Comparison of ENCODE assay signal across 1 cellular context in the genomic region with DNA sequence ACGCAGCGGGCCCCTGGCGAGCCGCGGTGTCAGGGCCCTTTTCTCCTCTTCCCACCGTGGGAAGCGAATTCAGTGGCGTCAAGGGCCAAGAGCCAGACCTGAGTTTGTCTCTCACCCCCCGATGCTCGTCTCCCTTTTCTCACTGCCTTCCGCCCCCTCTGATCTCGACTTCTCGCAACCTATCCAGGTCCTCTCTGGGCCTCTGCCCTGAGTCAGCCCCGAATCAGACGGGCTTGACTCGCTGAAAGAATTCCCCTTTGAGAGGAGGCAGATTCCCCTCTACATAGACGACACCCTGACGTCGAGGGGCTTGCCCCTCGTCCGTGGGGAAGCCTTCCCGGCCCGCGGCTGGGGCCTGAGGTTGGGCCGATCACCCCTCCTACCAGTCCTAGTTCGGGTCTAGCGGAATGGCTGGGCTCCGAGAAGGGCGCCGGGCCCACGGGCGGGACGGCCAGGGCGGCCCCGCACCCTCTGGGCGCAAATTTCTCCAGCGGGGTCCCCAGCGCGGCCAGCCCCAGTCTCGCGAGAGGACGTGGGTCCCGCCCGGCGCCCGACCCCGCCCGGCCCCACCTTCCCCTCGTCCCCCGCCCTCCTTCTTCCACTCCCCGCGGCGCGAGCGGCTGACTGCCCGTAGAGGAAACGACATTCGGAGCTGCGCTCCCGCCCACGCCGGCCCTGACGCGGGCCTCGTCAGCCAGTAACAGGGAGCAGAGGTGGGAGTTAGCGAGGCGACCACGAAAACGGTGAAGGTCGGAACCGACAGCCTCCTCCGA.
TF ChIP-seq lines count a peak whose summit lies in the region.

A gene with protein sequence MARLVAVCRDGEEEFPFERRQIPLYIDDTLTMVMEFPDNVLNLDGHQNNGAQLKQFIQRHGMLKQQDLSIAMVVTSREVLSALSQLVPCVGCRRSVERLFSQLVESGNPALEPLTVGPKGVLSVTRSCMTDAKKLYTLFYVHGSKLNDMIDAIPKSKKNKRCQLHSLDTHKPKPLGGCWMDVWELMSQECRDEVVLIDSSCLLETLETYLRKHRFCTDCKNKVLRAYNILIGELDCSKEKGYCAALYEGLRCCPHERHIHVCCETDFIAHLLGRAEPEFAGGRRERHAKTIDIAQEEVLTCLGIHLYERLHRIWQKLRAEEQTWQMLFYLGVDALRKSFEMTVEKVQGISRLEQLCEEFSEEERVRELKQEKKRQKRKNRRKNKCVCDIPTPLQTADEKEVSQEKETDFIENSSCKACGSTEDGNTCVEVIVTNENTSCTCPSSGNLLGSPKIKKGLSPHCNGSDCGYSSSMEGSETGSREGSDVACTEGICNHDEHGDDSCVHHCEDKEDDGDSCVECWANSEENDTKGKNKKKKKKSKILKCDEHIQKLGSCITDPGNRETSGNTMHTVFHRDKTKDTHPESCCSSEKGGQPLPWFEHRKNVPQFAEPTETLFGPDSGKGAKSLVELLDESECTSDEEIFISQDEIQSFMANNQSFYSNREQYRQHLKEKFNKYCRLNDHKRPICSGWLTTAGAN (plus strand): TSS at position 600 of the 773 bp plus-strand sequence. CDS start 806 bp downstream, outside the sequence.

TF ChIP-seq in HepG2, 621 proteins besides CTCF, POLR2A, EP300 and RAD21 (continued from another document and continues in another):
- TF ChIP-seq KDM3A (CRISPR knock-in tag; IDR thresholded peaks at IDR 0.05; ENCODE audit: low read depth) (0 out of 2 replicates have a peak, but pooled peaks have one; percentile 46), ZEB1 (IDR thresholded peaks at IDR 0.05; ENCODE audit: insufficient replicate concordance, low read depth) (no peak), ZNF33B (CRISPR knock-in tag; IDR thresholded peaks at IDR 0.05) (no peak), AKAP8 (CRISPR knock-in tag; IDR thresholded peaks at IDR 0.05) (no peak), ZNF761 (CRISPR knock-in tag; conservative IDR thresholded peaks at IDR 0.05) (0 out of 2 replicates have a peak, but pooled peaks have one; percentile 9), TARDBP (CRISPR knock-in tag; IDR thresholded peaks at IDR 0.05) (no peak), ZNF251 (CRISPR knock-in tag; IDR thresholded peaks at IDR 0.05) (no peak), ZNF205 (CRISPR knock-in tag; IDR thresholded peaks at IDR 0.05) (no peak), GATAD1 (CRISPR knock-in tag; IDR thresholded peaks at IDR 0.05) (peak; percentile 58; the same call in 1 of the 2 replicates), THAP11 (CRISPR knock-in tag; IDR thresholded peaks at IDR 0.05) (peak; percentile 60; the same call in 1 of the 2 replicates), ZKSCAN8 (CRISPR knock-in tag; IDR thresholded peaks at IDR 0.05; ENCODE audit: borderline replicate concordance) (no peak), GTF3A (CRISPR knock-in tag; conservative IDR thresholded peaks at IDR 0.05) (no peak), ZNF558 (CRISPR knock-in tag; IDR thresholded peaks at IDR 0.05; ENCODE audit: borderline replicate concordance) (peak; percentile 37; the same call in 1 of the 2 replicates), ZNF577 (CRISPR knock-in tag; IDR thresholded peaks at IDR 0.05; ENCODE audit: borderline replicate concordance, low read depth) (no peak), ZIK1 (CRISPR knock-in tag; IDR thresholded peaks at IDR 0.05; ENCODE audit: borderline replicate concordance, low read depth) (no peak), TOPORS (CRISPR knock-in tag; IDR thresholded peaks at IDR 0.05) (no peak), PTBP1 (IDR thresholded peaks at IDR 0.05; ENCODE audit: low read depth, low read length, poor library complexity, severe bottlenecking) (no peak), RFX3 (CRISPR knock-in tag; IDR thresholded peaks at IDR 0.05) (no peak), CENPX (CRISPR knock-in tag; IDR thresholded peaks at IDR 0.05) (no peak), MAFG (CRISPR knock-in tag; IDR thresholded peaks at IDR 0.05) (no peak), NR2F6 (IDR thresholded peaks at IDR 0.05) (no peak), NR2F6 (CRISPR knock-in tag; IDR thresholded peaks at IDR 0.05) (peak; percentile 4; the same call in 1 of the 2 replicates), NR2F2 (IDR thresholded peaks at IDR 0.05; ENCODE audit: borderline replicate concordance, low read depth) (no peak), HDAC6 (IDR thresholded peaks at IDR 0.05; ENCODE audit: low read depth, low read length) (no peak), NFKBIZ (CRISPR knock-in tag; IDR thresholded peaks at IDR 0.05) (peak; percentile 19; the same call in 1 of the 2 replicates), ZNF101 (CRISPR knock-in tag; IDR thresholded peaks at IDR 0.05; ENCODE audit: borderline replicate concordance, low read depth) (no peak), MBNL3 (CRISPR knock-in tag; conservative IDR thresholded peaks at IDR 0.05) (no peak), MXD4 (CRISPR knock-in tag; IDR thresholded peaks at IDR 0.05) (no peak), HNF4A (CRISPR knock-in tag; IDR thresholded peaks at IDR 0.05) (no peak), ZNF607 (CRISPR knock-in tag; IDR thresholded peaks at IDR 0.05; ENCODE audit: borderline replicate concordance) (no peak), GABPB1 (CRISPR knock-in tag; IDR thresholded peaks at IDR 0.05) (peak; percentile 71; the same call in 1 of the 2 replicates), ZNF143 (CRISPR knock-in tag; IDR thresholded peaks at IDR 0.05) (no peak), KAT2B (IDR thresholded peaks at IDR 0.05; ENCODE audit: borderline replicate concordance, low read depth, low read length) (no peak)
- TF ChIP-seq, protein P1, sequence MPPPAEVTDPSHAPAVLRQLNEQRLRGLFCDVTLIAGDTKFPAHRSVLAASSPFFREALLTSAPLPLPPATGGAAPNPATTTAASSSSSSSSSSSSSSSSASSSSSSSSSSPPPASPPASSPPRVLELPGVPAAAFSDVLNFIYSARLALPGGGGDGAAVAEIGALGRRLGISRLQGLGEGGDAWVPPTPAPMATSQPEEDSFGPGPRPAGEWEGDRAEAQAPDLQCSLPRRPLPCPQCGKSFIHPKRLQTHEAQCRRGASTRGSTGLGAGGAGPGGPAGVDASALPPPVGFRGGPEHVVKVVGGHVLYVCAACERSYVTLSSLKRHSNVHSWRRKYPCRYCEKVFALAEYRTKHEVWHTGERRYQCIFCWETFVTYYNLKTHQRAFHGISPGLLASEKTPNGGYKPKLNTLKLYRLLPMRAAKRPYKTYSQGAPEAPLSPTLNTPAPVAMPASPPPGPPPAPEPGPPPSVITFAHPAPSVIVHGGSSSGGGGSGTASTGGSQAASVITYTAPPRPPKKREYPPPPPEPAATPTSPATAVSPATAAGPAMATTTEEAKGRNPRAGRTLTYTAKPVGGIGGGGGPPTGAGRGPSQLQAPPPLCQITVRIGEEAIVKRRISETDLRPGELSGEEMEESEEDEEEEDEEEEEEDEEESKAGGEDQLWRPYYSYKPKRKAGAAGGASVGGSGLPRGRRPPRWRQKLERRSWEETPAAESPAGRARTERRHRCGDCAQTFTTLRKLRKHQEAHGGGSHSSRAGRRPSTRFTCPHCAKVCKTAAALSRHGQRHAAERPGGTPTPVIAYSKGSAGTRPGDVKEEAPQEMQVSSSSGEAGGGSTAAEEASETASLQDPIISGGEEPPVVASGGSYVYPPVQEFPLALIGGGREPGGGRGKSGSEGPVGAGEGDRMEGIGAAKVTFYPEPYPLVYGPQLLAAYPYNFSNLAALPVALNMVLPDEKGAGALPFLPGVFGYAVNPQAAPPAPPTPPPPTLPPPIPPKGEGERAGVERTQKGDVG (CRISPR knock-in tag; IDR thresholded peaks at IDR 0.05; ENCODE audit: borderline replicate concordance) = 0 out of 2 replicates have a peak, but pooled peaks have one; percentile 42
- TF ChIP-seq, protein P2, sequence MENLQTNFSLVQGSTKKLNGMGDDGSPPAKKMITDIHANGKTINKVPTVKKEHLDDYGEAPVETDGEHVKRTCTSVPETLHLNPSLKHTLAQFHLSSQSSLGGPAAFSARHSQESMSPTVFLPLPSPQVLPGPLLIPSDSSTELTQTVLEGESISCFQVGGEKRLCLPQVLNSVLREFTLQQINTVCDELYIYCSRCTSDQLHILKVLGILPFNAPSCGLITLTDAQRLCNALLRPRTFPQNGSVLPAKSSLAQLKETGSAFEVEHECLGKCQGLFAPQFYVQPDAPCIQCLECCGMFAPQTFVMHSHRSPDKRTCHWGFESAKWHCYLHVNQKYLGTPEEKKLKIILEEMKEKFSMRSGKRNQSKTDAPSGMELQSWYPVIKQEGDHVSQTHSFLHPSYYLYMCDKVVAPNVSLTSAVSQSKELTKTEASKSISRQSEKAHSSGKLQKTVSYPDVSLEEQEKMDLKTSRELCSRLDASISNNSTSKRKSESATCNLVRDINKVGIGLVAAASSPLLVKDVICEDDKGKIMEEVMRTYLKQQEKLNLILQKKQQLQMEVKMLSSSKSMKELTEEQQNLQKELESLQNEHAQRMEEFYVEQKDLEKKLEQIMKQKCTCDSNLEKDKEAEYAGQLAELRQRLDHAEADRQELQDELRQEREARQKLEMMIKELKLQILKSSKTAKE (CRISPR knock-in tag; IDR thresholded peaks at IDR 0.05; ENCODE audit: borderline replicate concordance) = 0 out of 2 replicates have a peak, but pooled peaks have one; percentile 16
- TF ChIP-seq, protein P3, sequence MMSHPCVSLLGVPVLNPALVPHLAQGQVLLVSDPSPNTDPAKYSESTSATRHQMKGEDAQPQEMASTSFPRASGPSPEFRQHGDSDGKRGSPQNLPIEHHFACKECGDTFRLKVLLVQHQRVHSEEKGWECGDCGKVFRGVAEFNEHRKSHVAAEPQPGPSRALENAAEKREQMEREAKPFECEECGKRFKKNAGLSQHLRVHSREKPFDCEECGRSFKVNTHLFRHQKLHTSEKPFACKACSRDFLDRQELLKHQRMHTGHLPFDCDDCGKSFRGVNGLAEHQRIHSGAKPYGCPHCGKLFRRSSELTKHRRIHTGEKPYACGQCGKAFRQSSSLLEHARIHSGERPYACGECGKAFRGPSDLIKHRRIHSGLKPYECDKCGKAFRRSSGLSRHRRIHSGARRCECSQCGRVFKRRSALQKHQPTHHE (CRISPR knock-in tag; IDR thresholded peaks at IDR 0.05; ENCODE audit: borderline replicate concordance) = no peak
- TF ChIP-seq, protein P4, sequence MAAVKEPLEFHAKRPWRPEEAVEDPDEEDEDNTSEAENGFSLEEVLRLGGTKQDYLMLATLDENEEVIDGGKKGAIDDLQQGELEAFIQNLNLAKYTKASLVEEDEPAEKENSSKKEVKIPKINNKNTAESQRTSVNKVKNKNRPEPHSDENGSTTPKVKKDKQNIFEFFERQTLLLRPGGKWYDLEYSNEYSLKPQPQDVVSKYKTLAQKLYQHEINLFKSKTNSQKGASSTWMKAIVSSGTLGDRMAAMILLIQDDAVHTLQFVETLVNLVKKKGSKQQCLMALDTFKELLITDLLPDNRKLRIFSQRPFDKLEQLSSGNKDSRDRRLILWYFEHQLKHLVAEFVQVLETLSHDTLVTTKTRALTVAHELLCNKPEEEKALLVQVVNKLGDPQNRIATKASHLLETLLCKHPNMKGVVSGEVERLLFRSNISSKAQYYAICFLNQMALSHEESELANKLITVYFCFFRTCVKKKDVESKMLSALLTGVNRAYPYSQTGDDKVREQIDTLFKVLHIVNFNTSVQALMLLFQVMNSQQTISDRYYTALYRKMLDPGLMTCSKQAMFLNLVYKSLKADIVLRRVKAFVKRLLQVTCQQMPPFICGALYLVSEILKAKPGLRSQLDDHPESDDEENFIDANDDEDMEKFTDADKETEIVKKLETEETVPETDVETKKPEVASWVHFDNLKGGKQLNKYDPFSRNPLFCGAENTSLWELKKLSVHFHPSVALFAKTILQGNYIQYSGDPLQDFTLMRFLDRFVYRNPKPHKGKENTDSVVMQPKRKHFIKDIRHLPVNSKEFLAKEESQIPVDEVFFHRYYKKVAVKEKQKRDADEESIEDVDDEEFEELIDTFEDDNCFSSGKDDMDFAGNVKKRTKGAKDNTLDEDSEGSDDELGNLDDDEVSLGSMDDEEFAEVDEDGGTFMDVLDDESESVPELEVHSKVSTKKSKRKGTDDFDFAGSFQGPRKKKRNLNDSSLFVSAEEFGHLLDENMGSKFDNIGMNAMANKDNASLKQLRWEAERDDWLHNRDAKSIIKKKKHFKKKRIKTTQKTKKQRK (IDR thresholded peaks at IDR 0.05; ENCODE audit: low read length) = no peak
- TF ChIP-seq, protein P5, sequence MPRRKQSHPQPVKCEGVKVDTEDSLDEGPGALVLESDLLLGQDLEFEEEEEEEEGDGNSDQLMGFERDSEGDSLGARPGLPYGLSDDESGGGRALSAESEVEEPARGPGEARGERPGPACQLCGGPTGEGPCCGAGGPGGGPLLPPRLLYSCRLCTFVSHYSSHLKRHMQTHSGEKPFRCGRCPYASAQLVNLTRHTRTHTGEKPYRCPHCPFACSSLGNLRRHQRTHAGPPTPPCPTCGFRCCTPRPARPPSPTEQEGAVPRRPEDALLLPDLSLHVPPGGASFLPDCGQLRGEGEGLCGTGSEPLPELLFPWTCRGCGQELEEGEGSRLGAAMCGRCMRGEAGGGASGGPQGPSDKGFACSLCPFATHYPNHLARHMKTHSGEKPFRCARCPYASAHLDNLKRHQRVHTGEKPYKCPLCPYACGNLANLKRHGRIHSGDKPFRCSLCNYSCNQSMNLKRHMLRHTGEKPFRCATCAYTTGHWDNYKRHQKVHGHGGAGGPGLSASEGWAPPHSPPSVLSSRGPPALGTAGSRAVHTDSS (CRISPR knock-in tag; conservative IDR thresholded peaks at IDR 0.05) = no peak
- TF ChIP-seq, protein P6, sequence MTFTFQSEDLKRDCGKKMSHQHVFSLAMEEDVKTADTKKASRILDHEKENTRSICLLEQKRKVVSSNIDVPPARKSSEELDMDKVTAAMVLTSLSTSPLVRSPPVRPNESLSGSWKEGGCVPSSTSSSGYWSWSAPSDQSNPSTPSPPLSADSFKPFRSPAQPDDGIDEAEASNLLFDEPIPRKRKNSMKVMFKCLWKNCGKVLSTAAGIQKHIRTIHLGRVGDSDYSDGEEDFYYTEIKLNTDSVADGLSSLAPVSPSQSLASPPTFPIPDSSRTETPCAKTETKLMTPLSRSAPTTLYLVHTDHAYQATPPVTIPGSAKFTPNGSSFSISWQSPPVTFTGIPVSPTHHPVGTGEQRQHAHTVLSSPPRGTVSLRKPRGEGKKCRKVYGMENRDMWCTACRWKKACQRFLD (CRISPR knock-in tag; IDR thresholded peaks at IDR 0.05; ENCODE audit: borderline replicate concordance) = peak; percentile 34; the same call in 1 of the 2 replicates
- TF ChIP-seq, protein P7, sequence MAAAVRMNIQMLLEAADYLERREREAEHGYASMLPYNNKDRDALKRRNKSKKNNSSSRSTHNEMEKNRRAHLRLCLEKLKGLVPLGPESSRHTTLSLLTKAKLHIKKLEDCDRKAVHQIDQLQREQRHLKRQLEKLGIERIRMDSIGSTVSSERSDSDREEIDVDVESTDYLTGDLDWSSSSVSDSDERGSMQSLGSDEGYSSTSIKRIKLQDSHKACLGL (CRISPR knock-in tag; IDR thresholded peaks at IDR 0.05) = peak; percentile 23; the same call in 1 of the 2 replicates
- TF ChIP-seq, protein P8, sequence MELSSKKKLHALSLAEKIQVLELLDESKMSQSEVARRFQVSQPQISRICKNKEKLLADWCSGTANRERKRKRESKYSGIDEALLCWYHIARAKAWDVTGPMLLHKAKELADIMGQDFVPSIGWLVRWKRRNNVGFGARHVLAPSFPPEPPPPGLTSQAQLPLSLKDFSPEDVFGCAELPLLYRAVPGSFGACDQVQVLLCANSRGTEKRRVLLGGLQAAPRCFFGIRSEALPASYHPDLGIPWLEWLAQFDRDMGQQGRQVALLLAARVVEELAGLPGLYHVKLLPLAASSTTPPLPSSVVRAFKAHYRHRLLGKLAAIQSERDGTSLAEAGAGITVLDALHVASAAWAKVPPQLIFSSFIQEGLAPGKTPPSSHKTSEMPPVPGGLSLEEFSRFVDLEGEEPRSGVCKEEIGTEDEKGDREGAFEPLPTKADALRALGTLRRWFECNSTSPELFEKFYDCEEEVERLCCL (CRISPR knock-in tag; IDR thresholded peaks at IDR 0.05; ENCODE audit: borderline replicate concordance) = no peak
